9 cellular contexts compared by ENCODE assay signal in genomic region chr1:221726331-221726692, GRCh38. TPM values are rescaled to one million over a fixed set of nuclear protein-coding genes. Genes with fewer than 3 reads are reported as not detected.
DNase-seq lines count a peak whose midpoint lies in the region; ATAC-seq and TF ChIP-seq lines count a peak whose summit lies in the region.
"Had no signal": no experiment of that assay in that cellular context is flagged by ENCODE, and none has a peak within 500 bp of the region (broad histone marks: within the 10 kb centered on the region; RNA-seq: fewer than 3 reads in every experiment).

No MANE protein-coding gene starts in this region.

- no peak overlapping the region for H3K4me3 ChIP-seq in KMS-11 (IDR thresholded peaks at IDR 0.05; ENCODE audit: insufficient read depth, low read depth, low read length)
- peak overlapping the region; percentile 11 for H3K4me3 ChIP-seq in naive thymus-derived CD4-positive, alpha-beta T cell (ENCODE audit: low read length)

- intact Hi-C loops in naive thymus-derived CD4-positive, alpha-beta T cell (cut with micrococcal nuclease) = loop anchor here (1.0 kb wide), 3 partner anchors 13 to 16 kb away; partner anchors contain the start of gene DUSP10 (in 1 of the 2)

- H3K36me3 Mint-ChIP-seq in naive thymus-derived CD4-positive, alpha-beta T cell = peaks cover 0 to 54% (median 25%) of the 10 kb centered on the region in 5 donors

- DNase-seq in naive thymus-derived CD4-positive, alpha-beta T cell = peak in 4 of 9 donors; percentile 29 to 47 (median 39)
- DNase-seq in activated CD8-positive, alpha-beta memory T cell treated with anti-CD3 and anti-CD28 coated beads, Interleukin-2, amount 50 U/mL, for 4 hours = no peak
- DNase-seq in DMS53 treated with DMSO at 0.1 percent for 48 hours (lab: John Stamatoyannopoulos, UW; ENCODE audit: unreplicated experiment) (no peak), ecto neural progenitor cell (ENCODE audit: low spot score) (no peak)
- DNase-seq: dermis blood vessel endothelial cell had no signal

- H4K20me1 ChIP-seq in KMS-11 (ENCODE audit: insufficient read depth) = no peaks in the 10 kb centered on the region

- H3K27ac ChIP-seq in KMS-11 = no peak overlapping the region
- H3K27ac ChIP-seq in naive thymus-derived CD4-positive, alpha-beta T cell (ENCODE audit: low read depth, low read length) = peak overlapping the region; percentile 15

- POLR2A ChIA-PET in naive thymus-derived CD4-positive, alpha-beta T cell (lab: Charles Lee) = interaction anchor here (8.8 kb wide), 1 partner anchor 14 kb away, joined by 62 read pairs; the partner anchor contains the start of gene DUSP10

- peaks cover 0 to 9% (median 0%) of the 10 kb centered on the region in 3 experiments for H3K9me3 ChIP-seq in naive thymus-derived CD4-positive, alpha-beta T cell (ENCODE audit: control insufficient read depth in 2 of 3, low read length in 3 of 3)

- no peak overlapping the region for H3K9ac ChIP-seq in KMS-11

- peak overlapping the region; percentile 16 to 90 (median 74) for H3K27ac Mint-ChIP-seq in naive thymus-derived CD4-positive, alpha-beta T cell

- H3K27me3 ChIP-seq in KMS-11 (ENCODE audit: insufficient read depth, low read depth) = no peaks in the 10 kb centered on the region
- no peaks in the 10 kb centered on the region for H3K27me3 ChIP-seq in naive thymus-derived CD4-positive, alpha-beta T cell (ENCODE audit: control insufficient read depth in 2 of 2, insufficient read depth in 2 of 2, low read length in 2 of 2)

- peaks cover 0 to 21% (median 8%) of the 10 kb centered on the region in 11 donors for H3K9me3 Mint-ChIP-seq in naive thymus-derived CD4-positive, alpha-beta T cell

- H2AFZ ChIP-seq in KMS-11 (ENCODE audit: low read depth) = no peak overlapping the region

- no peaks in the 10 kb centered on the region for H3K79me2 ChIP-seq in KMS-11 (ENCODE audit: insufficient read depth, low read depth)

- peaks cover 38 to 72% (median 63%) of the 10 kb centered on the region in 7 donors for H3K4me1 Mint-ChIP-seq in naive thymus-derived CD4-positive, alpha-beta T cell

- TF ChIP-seq CTCF in KMS-11 (conservative IDR thresholded peaks at IDR 0.05; ENCODE audit: low read depth, low read length) = no peak

- peaks cover 21% of the 10 kb centered on the region for H3K4me1 ChIP-seq in KMS-11 (ENCODE audit: low read depth, poor library complexity, severe bottlenecking)
- H3K4me1 ChIP-seq in naive thymus-derived CD4-positive, alpha-beta T cell (ENCODE audit: control insufficient read depth in 2 of 2, insufficient read depth in 2 of 2, low read length in 2 of 2) = peaks cover 24 to 29% of the 10 kb centered on the region in 2 donors

- CTCF ChIA-PET in naive thymus-derived CD4-positive, alpha-beta T cell (lab: Charles Lee) = interaction anchor here (0.9 to 2.3 kb wide), 2 partner anchors 12 to 51 kb away, joined by 3 to 8 read pairs; no protein-coding TSS in a partner anchor

- no peaks in the 10 kb centered on the region for H3K36me3 ChIP-seq in KMS-11 (ENCODE audit: insufficient read depth)
- no peaks in the 10 kb centered on the region for H3K36me3 ChIP-seq in naive thymus-derived CD4-positive, alpha-beta T cell (ENCODE audit: control insufficient read depth in 2 of 3, insufficient read depth in 3 of 3, low read length in 3 of 3)

- peak overlapping the region in 9 of 10 donors; percentile 45 to 83 (median 72) for H3K4me3 Mint-ChIP-seq in naive thymus-derived CD4-positive, alpha-beta T cell

- no peaks in the 10 kb centered on the region for H3K27me3 Mint-ChIP-seq in naive thymus-derived CD4-positive, alpha-beta T cell

- 0 out of 2 replicates have a peak overlapping the region, but pooled peaks have one; percentile 13 for H3K4me2 ChIP-seq in KMS-11

- ATAC-seq in GM18508 (IDR thresholded peaks at IDR 0.05; ENCODE audit: insufficient read depth, unreplicated experiment) (peak; percentile 66), GM21717 (IDR thresholded peaks at IDR 0.05; ENCODE audit: unreplicated experiment) (peak; percentile 70), HG03469 (IDR thresholded peaks at IDR 0.05; ENCODE audit: unreplicated experiment) (no peak)
- ATAC-seq in naive thymus-derived CD4-positive, alpha-beta T cell = peak; percentile 61

RNA-seq across cellular contexts. Expression of gene DUSP10, which starts 15.6 kb away (rescaled TPM):
- total RNA-seq in naive thymus-derived CD4-positive, alpha-beta T cell = 10 to 100 TPM in 3 of 5 experiments, 1 to 10 TPM in 2; 2.5 to 60.6 (median 19.0) TPM
- 1 to 10 TPM; 3.5 to 3.7 TPM for polyA plus RNA-seq in naive thymus-derived CD4-positive, alpha-beta T cell
